In the genomic region with DNA sequence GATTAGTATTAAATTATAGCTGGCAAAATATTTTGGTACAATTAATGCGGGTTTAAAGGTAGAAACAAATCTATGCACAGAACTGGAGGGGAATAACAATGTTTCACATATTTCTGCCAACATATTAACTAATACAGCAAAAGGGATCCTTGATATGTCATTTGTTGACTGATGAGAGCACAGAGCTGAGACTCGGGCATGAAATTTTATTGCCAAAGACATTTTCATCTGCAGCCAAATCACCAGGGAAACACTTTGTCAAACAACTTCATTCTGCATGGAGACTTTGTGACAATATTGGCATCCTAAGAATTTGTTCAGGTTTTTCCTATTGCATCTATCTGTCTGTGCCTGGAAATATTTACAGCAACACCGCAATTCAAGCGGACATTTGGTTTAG, we compare ENCODE assay signal across 22 cellular contexts.
A peak's percentile ranks its signal among the peaks of the same experiment; 100 is the strongest.
DNase-seq lines count a peak whose midpoint lies in the region; ATAC-seq, FAIRE-seq and TF ChIP-seq lines count a peak whose summit lies in the region.
"Had no signal": no experiment of that assay in that cellular context is flagged by ENCODE, and none has a peak within 500 bp of the region (broad histone marks: within the 10 kb centered on the region; RNA-seq: fewer than 3 reads in every experiment).

No MANE protein-coding gene starts in this region.

- TF ChIP-seq CTCF in LNCaP clone FGC (IDR thresholded peaks at IDR 0.05; ENCODE audit: control insufficient read depth, extremely low read depth, insufficient read depth) (no peak), pancreas (IDR thresholded peaks at IDR 0.05) (no peak)

- no peak overlapping the region for H3K27ac ChIP-seq in pancreas
- H3K27ac ChIP-seq: 22Rv1; BLaER1 treated with 17β-estradiol and CSF1 and Interleukin-3, amounts not matched to agents 10 nM and 100 nM had no signal

- peaks cover 0 to 15% (median 0%) of the 10 kb centered on the region in 3 donors for H3K4me1 ChIP-seq in pancreas
- H3K4me1 ChIP-seq: BE2C had no signal

- no peak overlapping the region for H3K4me3 Mint-ChIP-seq in activated T-helper 2 cell treated with anti-CD3 and anti-CD28 coated beads, Interferon-gamma antibody, Interleukin-2, Interleukin-4, amounts not matched to agents 10 μg/mL and 5 μg/mL and 100 μg/mL, durations not matched to agents 14 hours and 24 hours and 36 hours (ENCODE audit: low read depth)
- H3K4me3 Mint-ChIP-seq: CD14-positive monocyte; CD4-positive, alpha-beta T cell; CD8-positive, alpha-beta memory T cell; GM23338; H9; HFFc6 had no signal

- no peak for DNase-seq in Right ventricle myocardium inferior (ENCODE audit: missing footprints)
- DNase-seq in cardiac septum (ENCODE audit: low spot score) = no peak
- peak; percentile 43 for DNase-seq in LNCaP clone FGC (ENCODE audit: low read depth)
- no peak for DNase-seq in pancreas
- DNase-seq in activated T-helper 2 cell treated with anti-CD3 and anti-CD28 coated beads, Interferon-gamma antibody, Interleukin-2, Interleukin-4, amounts not matched to agents 10 μg/mL and 5 μg/mL and 100 μg/mL, durations not matched to agents 14 hours and 24 hours and 36 hours (ENCODE audit: low spot score) = no peak
- no peak for DNase-seq in occipital lobe (lab: John Stamatoyannopoulos, UW)
- DNase-seq: AML-193; BE2C; CD4-positive, alpha-beta T cell; CD8-positive, alpha-beta memory T cell; DMS53; DMS79 treated with DMSO at 0.1 percent for 48 hours; GF-D8; H9; HFFc6 had no signal

- no peak overlapping the region for H3K27ac Mint-ChIP-seq in activated T-helper 2 cell treated with anti-CD3 and anti-CD28 coated beads, Interferon-gamma antibody, Interleukin-2, Interleukin-4, amounts not matched to agents 10 μg/mL and 5 μg/mL and 100 μg/mL, durations not matched to agents 14 hours and 24 hours and 36 hours
- H3K27ac Mint-ChIP-seq: CD14-positive monocyte; CD4-positive, alpha-beta T cell; GM23338; H9; HFFc6 had no signal

- H3K27me3 Mint-ChIP-seq in activated T-helper 2 cell treated with anti-CD3 and anti-CD28 coated beads, Interferon-gamma antibody, Interleukin-2, Interleukin-4, amounts not matched to agents 10 μg/mL and 5 μg/mL and 100 μg/mL, durations not matched to agents 14 hours and 24 hours and 36 hours (ENCODE audit: low read depth) = no peaks in the 10 kb centered on the region
- H3K27me3 Mint-ChIP-seq: CD4-positive, alpha-beta T cell; CD8-positive, alpha-beta memory T cell had no signal

- no peaks in the 10 kb centered on the region for H3K36me3 ChIP-seq in pancreas
- H3K36me3 ChIP-seq: BE2C had no signal

- peaks cover 7% of the 10 kb centered on the region for H3K4me1 Mint-ChIP-seq in activated T-helper 2 cell treated with anti-CD3 and anti-CD28 coated beads, Interferon-gamma antibody, Interleukin-2, Interleukin-4, amounts not matched to agents 10 μg/mL and 5 μg/mL and 100 μg/mL, durations not matched to agents 14 hours and 24 hours and 36 hours (ENCODE audit: low read depth)
- H3K4me1 Mint-ChIP-seq: CD14-positive monocyte had no signal

- no peaks in the 10 kb centered on the region for H3K9me3 Mint-ChIP-seq in activated T-helper 2 cell treated with anti-CD3 and anti-CD28 coated beads, Interferon-gamma antibody, Interleukin-2, Interleukin-4, amounts not matched to agents 10 μg/mL and 5 μg/mL and 100 μg/mL, durations not matched to agents 14 hours and 24 hours and 36 hours
- H3K9me3 Mint-ChIP-seq: CD4-positive, alpha-beta T cell; CD8-positive, alpha-beta memory T cell; GM23338; H9; HFFc6 had no signal

- 22 to 27% methylated on average over 4 of the region's 4 CpGs for WGBS in pancreas, 2 donors

- intact Hi-C loops in Right ventricle myocardium inferior (cut with DNase I) (no loop called here), cardiac septum (cut with DNase I) (no loop called here), pancreas (cut with DNase I) (no loop called here)
- intact Hi-C loops in activated T-helper 2 cell treated with anti-CD3 and anti-CD28 coated beads, Interferon-gamma antibody, Interleukin-2, Interleukin-4, amounts not matched to agents 10 μg/mL and 5 μg/mL and 100 μg/mL, durations not matched to agents 14 hours and 24 hours and 36 hours (cut with micrococcal nuclease) = no loop called here

- ATAC-seq in Right ventricle myocardium inferior = peak; percentile 23
- peak in 3 of 4 donors; percentile 35 to 79 (median 53) for ATAC-seq in pancreas
- ATAC-seq: GM23338 had no signal

- H3K36me3 Mint-ChIP-seq in activated T-helper 2 cell treated with anti-CD3 and anti-CD28 coated beads, Interferon-gamma antibody, Interleukin-2, Interleukin-4, amounts not matched to agents 10 μg/mL and 5 μg/mL and 100 μg/mL, durations not matched to agents 14 hours and 24 hours and 36 hours (ENCODE audit: low read depth) = no peaks in the 10 kb centered on the region

- H3K4me3 ChIP-seq in LNCaP clone FGC (ENCODE audit: low read depth, low read length) = no peak overlapping the region
- no peak overlapping the region for H3K4me3 ChIP-seq in pancreas
- H3K4me3 ChIP-seq: BLaER1 treated with 17β-estradiol and CSF1 and Interleukin-3, amounts not matched to agents 10 nM and 100 nM; GM23338 had no signal

- no peaks in the 10 kb centered on the region for H3K27me3 ChIP-seq in pancreas
- H3K27me3 ChIP-seq: BE2C; BLaER1 treated with 17β-estradiol and CSF1 and Interleukin-3, amounts not matched to agents 10 nM and 100 nM had no signal

- no peaks in the 10 kb centered on the region for H3K9me3 ChIP-seq in pancreas
- H3K9me3 ChIP-seq: BE2C; BLaER1 treated with 17β-estradiol and CSF1 and Interleukin-3, amounts not matched to agents 10 nM and 100 nM had no signal

- FAIRE-seq in pancreas (lab: Jason Lieb, UNC) = no peak
- FAIRE-seq: A204.1, GM12891, GM18507 had no signal
